In the genomic region with DNA sequence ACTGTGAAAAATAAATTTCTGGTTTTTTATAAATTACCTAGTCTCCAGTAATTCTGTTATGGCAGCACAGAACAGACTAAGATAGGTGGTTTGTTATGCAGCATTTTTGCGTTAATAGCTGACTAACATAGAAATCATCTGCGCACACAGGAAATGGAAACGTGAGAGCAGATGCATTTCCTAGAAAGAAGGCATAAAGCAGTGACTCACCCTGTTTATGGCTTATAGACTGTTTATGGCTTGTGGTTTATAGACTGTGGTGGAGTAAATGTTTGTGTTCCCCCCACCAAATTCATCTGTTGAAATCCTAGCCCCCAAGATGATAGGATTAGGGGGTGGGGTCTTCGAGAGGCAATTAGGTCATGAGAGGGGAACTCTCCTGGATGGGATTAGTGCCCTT, we compare ENCODE assay signal across 1 cellular context.
A peak's percentile ranks its signal among the peaks of the same experiment; 100 is the strongest.
TF ChIP-seq lines count a peak whose summit lies in the region.

No MANE protein-coding gene starts in this region.

TF ChIP-seq in endothelial cell of umbilical vein, 7 proteins besides CTCF, POLR2A, EP300 and RAD21:
- no peak for TF ChIP-seq POLR2AphosphoS5 (IDR thresholded peaks at IDR 0.05; ENCODE audit: insufficient read depth, low read depth, low read length)
- no peak for TF ChIP-seq GATA2 (IDR thresholded peaks at IDR 0.05; ENCODE audit: insufficient read depth, insufficient read length, low read depth, low read length)
- TF ChIP-seq JUN (IDR thresholded peaks at IDR 0.05; ENCODE audit: borderline replicate concordance, insufficient read depth, insufficient read length, low read depth): peak; percentile 6
- TF ChIP-seq EZH2 (IDR thresholded peaks at IDR 0.05; ENCODE audit: borderline replicate concordance, low read depth, low read length, severe bottlenecking): no peak
- no peak for TF ChIP-seq MYC (IDR thresholded peaks at IDR 0.05; ENCODE audit: low read depth, low read length)
- no peak for TF ChIP-seq FOS (IDR thresholded peaks at IDR 0.05; ENCODE audit: borderline replicate concordance, insufficient read depth, low read length)
- TF ChIP-seq, protein P1, sequence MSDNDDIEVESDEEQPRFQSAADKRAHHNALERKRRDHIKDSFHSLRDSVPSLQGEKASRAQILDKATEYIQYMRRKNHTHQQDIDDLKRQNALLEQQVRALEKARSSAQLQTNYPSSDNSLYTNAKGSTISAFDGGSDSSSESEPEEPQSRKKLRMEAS (IDR thresholded peaks at IDR 0.05; ENCODE audit: insufficient read depth, insufficient read length): no peak
